4 cellular contexts compared by ENCODE assay signal in genomic region chr2:259789-260331, GRCh38.
TF ChIP-seq lines count a peak whose summit lies in the region.

No MANE protein-coding gene starts in this region.

TF ChIP-seq in A549, 52 proteins besides CTCF, POLR2A, EP300 and RAD21:
- TF ChIP-seq REST (IDR thresholded peaks at IDR 0.05) = peak; percentile 13; the same call in 1 of the 2 replicates
- TF ChIP-seq TP53 (CRISPR knock-in tag; IDR thresholded peaks at IDR 0.05) = no peak
- TF ChIP-seq ESRRA (IDR thresholded peaks at IDR 0.05; ENCODE audit: borderline replicate concordance, low read length) = no peak
- TF ChIP-seq RFX5 (IDR thresholded peaks at IDR 0.05) = no peak
- peak; percentile 64 to 71; a peak in 3 of 4 replicates for TF ChIP-seq CEBPB (IDR thresholded peaks at IDR 0.05)
- no peak for TF ChIP-seq PBX3 (IDR thresholded peaks at IDR 0.05)
- TF ChIP-seq MAFK (IDR thresholded peaks at IDR 0.05; ENCODE audit: partially characterized antibody) = peak; percentile 75
- no peak for TF ChIP-seq JUNB (IDR thresholded peaks at IDR 0.05)

TF ChIP-seq in IMR-90, 13 proteins besides CTCF, POLR2A, EP300 and RAD21:
- peak; percentile 52 for TF ChIP-seq MAFK (IDR thresholded peaks at IDR 0.05; ENCODE audit: low read depth, low read length)
- peak; percentile 88 for TF ChIP-seq CEBPB (IDR thresholded peaks at IDR 0.05; ENCODE audit: low read depth, low read length)
- no peak for TF ChIP-seq USF2 (IDR thresholded peaks at IDR 0.05; ENCODE audit: low read depth, low read length)

TF ChIP-seq in H1, 55 proteins besides CTCF, POLR2A, EP300 and RAD21:
- peak; percentile 74; the same call in 1 of the 2 replicates for TF ChIP-seq CEBPB (IDR thresholded peaks at IDR 0.05; ENCODE audit: low read depth, low read length)
- no peak for TF ChIP-seq KDM1A (IDR thresholded peaks at IDR 0.05; ENCODE audit: borderline replicate concordance, low read length)

TF ChIP-seq in GM12891, 5 proteins besides CTCF, POLR2A, EP300 and RAD21:
- TF ChIP-seq POLR2AphosphoS5 (IDR thresholded peaks at IDR 0.05; ENCODE audit: low read depth, low read length) (no peak), TAF1 (IDR thresholded peaks at IDR 0.05; ENCODE audit: low read depth, low read length) (no peak), PAX5 (IDR thresholded peaks at IDR 0.05; ENCODE audit: insufficient read depth, low read length, severe bottlenecking) (no peak), POU2F2 (IDR thresholded peaks at IDR 0.05; ENCODE audit: low read depth, low read length) (no peak), SPI1 (IDR thresholded peaks at IDR 0.05; ENCODE audit: low read depth, low read length) (no peak)
